Comparison of ENCODE assay signal across 16 cellular contexts in the genomic region with DNA sequence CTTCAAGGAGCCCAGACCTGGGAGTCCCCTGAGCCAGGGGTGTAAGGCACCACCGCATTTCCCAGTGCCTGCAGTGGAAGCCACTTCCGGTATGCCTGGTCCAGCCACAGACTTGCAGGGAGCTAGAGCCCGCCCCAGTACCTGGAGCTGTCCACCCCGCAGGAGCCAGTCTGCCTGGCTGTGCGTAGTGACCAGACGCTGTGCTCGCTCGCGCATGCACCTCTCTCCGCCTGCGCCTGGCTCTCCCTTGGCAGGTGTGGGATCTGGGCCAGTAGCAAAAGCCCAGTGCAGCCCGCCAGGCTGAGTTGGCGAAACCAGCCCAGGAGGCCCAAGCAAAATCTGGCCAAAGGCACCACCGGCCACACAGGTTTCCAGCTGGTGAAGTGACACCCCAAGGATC.
DNase-seq lines count a peak whose midpoint lies in the region; ATAC-seq and TF ChIP-seq lines count a peak whose summit lies in the region.
"Had no signal": no experiment of that assay in that cellular context is flagged by ENCODE, and none has a peak within 500 bp of the region (broad histone marks: within the 10 kb centered on the region; RNA-seq: fewer than 3 reads in every experiment).

No MANE protein-coding gene starts in this region.

- H3K27ac ChIP-seq in spleen = no peak overlapping the region
- H3K27ac ChIP-seq: Peyer's patch had no signal

- ATAC-seq in GM21737 (IDR thresholded peaks at IDR 0.05; ENCODE audit: unreplicated experiment) (no peak), GM19023 (IDR thresholded peaks at IDR 0.05; ENCODE audit: unreplicated experiment) (no peak)

- no peak overlapping the region for H3K4me3 ChIP-seq in spleen
- H3K4me3 ChIP-seq: HAP-1, Peyer's patch had no signal

- H3K9me3 ChIP-seq in spleen = peaks cover 0 to 16% (median 6%) of the 10 kb centered on the region in 8 donors
- H3K9me3 ChIP-seq: HAP-1, Peyer's patch had no signal

- no peak for TF ChIP-seq POLR2A in spleen (IDR thresholded peaks at IDR 0.05)

- H3K4me1 ChIP-seq in spleen = no peaks in the 10 kb centered on the region
- H3K4me1 ChIP-seq: HAP-1 had no signal

- no peaks in the 10 kb centered on the region for H3K27me3 ChIP-seq in spleen (replicated peaks in 1 of 7)
- H3K27me3 ChIP-seq: Peyer's patch had no signal

- WGBS in spleen, 5 donors = 92 to 100% (median 95%) methylated on average over 1 to 14 of the region's 14 CpGs

- no peaks in the 10 kb centered on the region for H3K36me3 ChIP-seq in spleen
- H3K36me3 ChIP-seq: HAP-1, Peyer's patch had no signal

- intact Hi-C loops in spleen (cut with DNase I; ENCODE audit: low total_unique reads) = no loop called here

- DNase-seq in Daoy (ENCODE audit: low read depth) (peak; percentile 49), NCI-H146 treated with DMSO at 0.1 percent for 48 hours (lab: John Stamatoyannopoulos, UW; ENCODE audit: unreplicated experiment) (peak; percentile 58), cerebellar cortex (ENCODE audit: low spot score) (peak; percentile 13), spleen (peak; percentile 63), NOMO-1 treated with DMSO at 0.1 percent for 48 hours (lab: John Stamatoyannopoulos, UW; ENCODE audit: unreplicated experiment) (no peak)
- DNase-seq in stimulated activated CD4-positive, alpha-beta T cell treated with anti-CD3 and anti-CD28 coated beads, Interleukin-4, amount 100 ng/mL, for 1 hour = no peak
- DNase-seq: AML-193; CD4-positive, CD25-positive, alpha-beta regulatory T cell; DND-41; Karpas-422; NCI-H82; Peyer's patch; SHP77 treated with DMSO at 0.1 percent for 48 hours had no signal

- TF ChIP-seq CTCF in spleen (IDR thresholded peaks at IDR 0.05 in 8 of 11, conservative IDR thresholded peaks at IDR 0.05 in 3 of 11) = no peak

Comparison
In these comparisons a context has a peak if more than half of its experiments do, and no peak if none do; other contexts are left out.
1. DNase-seq: peak in Daoy (single experiment), NCI-H146 treated with DMSO at 0.1 percent for 48 hours (single experiment), cerebellar cortex (single experiment) and spleen (single experiment); none in stimulated activated CD4-positive, alpha-beta T cell treated with anti-CD3 and anti-CD28 coated beads, Interleukin-4, amount 100 ng/mL, for 1 hour (single experiment) and NOMO-1 treated with DMSO at 0.1 percent for 48 hours (single experiment).